Comparison of ENCODE assay signal across 1 cellular context in the genomic region with DNA sequence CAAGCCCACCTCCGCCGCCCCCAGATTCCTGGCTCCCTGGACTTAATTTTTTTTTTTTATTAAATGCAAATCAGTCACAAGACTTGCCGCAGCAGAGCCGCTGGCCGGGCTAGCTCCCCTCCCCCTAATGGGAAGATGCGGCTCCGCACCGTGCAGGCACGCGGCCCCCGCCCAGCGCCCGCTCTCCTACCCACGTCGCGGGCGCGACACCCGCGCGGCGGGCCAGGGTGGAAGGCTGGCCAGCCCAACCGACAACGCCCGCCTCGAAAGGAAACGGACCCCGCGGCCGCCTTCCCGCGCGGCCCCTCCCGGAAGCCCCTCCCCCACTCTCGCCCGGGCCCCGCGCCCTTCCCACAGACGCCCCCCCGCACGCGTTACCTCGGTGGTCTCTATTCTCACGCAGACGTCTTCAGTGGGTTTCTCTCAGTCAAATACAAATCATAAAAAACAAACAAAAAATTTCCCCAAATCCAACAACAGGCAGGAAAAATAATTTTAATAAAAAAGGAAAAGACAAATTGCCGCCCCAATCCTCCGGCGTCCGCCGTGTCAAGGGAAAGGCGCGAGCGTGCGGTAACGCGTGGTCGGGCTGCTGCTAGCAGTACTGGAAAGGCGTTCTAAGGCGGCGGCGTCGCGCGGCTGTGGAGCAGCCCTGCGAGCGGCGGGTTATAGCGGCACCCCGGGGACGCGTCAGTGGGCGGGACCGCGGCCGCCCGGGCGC.
TF ChIP-seq lines count a peak whose summit lies in the region.

A gene (minus strand): TSS at position 643 of the 721 bp plus-strand sequence. CDS start 1,480 bp downstream, outside the sequence.

TF ChIP-seq in HepG2, 621 proteins besides CTCF, POLR2A, EP300 and RAD21 (continued from another document and continues in another):
- TF ChIP-seq, protein P1, sequence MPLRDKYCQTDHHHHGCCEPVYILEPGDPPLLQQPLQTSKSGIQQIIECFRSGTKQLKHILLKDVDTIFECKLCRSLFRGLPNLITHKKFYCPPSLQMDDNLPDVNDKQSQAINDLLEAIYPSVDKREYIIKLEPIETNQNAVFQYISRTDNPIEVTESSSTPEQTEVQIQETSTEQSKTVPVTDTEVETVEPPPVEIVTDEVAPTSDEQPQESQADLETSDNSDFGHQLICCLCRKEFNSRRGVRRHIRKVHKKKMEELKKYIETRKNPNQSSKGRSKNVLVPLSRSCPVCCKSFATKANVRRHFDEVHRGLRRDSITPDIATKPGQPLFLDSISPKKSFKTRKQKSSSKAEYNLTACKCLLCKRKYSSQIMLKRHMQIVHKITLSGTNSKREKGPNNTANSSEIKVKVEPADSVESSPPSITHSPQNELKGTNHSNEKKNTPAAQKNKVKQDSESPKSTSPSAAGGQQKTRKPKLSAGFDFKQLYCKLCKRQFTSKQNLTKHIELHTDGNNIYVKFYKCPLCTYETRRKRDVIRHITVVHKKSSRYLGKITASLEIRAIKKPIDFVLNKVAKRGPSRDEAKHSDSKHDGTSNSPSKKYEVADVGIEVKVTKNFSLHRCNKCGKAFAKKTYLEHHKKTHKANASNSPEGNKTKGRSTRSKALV (CRISPR knock-in tag; IDR thresholded peaks at IDR 0.05): peak; percentile 79; the same call in 1 of the 2 replicates
- TF ChIP-seq ZFP82 (CRISPR knock-in tag; IDR thresholded peaks at IDR 0.05; ENCODE audit: borderline replicate concordance) (no peak), SIN3A (IDR thresholded peaks at IDR 0.05; ENCODE audit: borderline replicate concordance, low read depth, low read length) (peak; percentile 96), ZSCAN12 (CRISPR knock-in tag; IDR thresholded peaks at IDR 0.05) (peak; percentile 98), PITX1 (CRISPR knock-in tag; IDR thresholded peaks at IDR 0.05) (0 out of 2 replicates have a peak, but pooled peaks have one; percentile 39), ZFP62 (CRISPR knock-in tag; IDR thresholded peaks at IDR 0.05) (peak; percentile 87; the same call in 1 of the 2 replicates), ZNF501 (CRISPR knock-in tag; IDR thresholded peaks at IDR 0.05) (no peak), KAT2B (IDR thresholded peaks at IDR 0.05; ENCODE audit: borderline replicate concordance, low read depth, low read length) (no peak), FOXK1 (CRISPR knock-in tag; IDR thresholded peaks at IDR 0.05; ENCODE audit: borderline replicate concordance, low read depth) (peak; percentile 92), MED13 (CRISPR knock-in tag; IDR thresholded peaks at IDR 0.05) (peak; percentile 95; the same call in 1 of the 2 replicates), KLF16 (CRISPR knock-in tag; IDR thresholded peaks at IDR 0.05) (peak in 1 of 2 experiments; percentile 95; a peak in 2 of 4 replicates), POLR2AphosphoS2 (IDR thresholded peaks at IDR 0.05; ENCODE audit: low read depth, low read length) (peak; percentile 98), ZNF121 (CRISPR knock-in tag; IDR thresholded peaks at IDR 0.05) (peak; percentile 24; the same call in 1 of the 2 replicates), HOXA3 (CRISPR knock-in tag; IDR thresholded peaks at IDR 0.05) (peak; percentile 77), ZNF234 (CRISPR knock-in tag; conservative IDR thresholded peaks at IDR 0.05) (no peak), ZNF749 (CRISPR knock-in tag; IDR thresholded peaks at IDR 0.05; ENCODE audit: borderline replicate concordance) (peak; percentile 92), ZZZ3 (CRISPR knock-in tag; IDR thresholded peaks at IDR 0.05; ENCODE audit: borderline replicate concordance) (peak; percentile 75; the same call in 1 of the 2 replicates), MAFK (conservative IDR thresholded peaks at IDR 0.05 in 1 of 2, IDR thresholded peaks at IDR 0.05 in 1 of 2; ENCODE audit: low read length in 2 of 2) (no peak), MEF2D (CRISPR knock-in tag; IDR thresholded peaks at IDR 0.05) (no peak; the same call in 1 of the 2 replicates), KAT8 (CRISPR knock-in tag; IDR thresholded peaks at IDR 0.05) (peak; percentile 83), ATF1 (CRISPR knock-in tag; IDR thresholded peaks at IDR 0.05) (no peak), TP53 (CRISPR knock-in tag; conservative IDR thresholded peaks at IDR 0.05) (0 out of 2 replicates have a peak, but pooled peaks have one; percentile 31), ZNF747 (CRISPR knock-in tag; IDR thresholded peaks at IDR 0.05; ENCODE audit: borderline replicate concordance) (0 out of 2 replicates have a peak, but pooled peaks have one; percentile 17), GPN1 (CRISPR knock-in tag; IDR thresholded peaks at IDR 0.05; ENCODE audit: borderline replicate concordance) (peak; percentile 82; the same call in 1 of the 2 replicates), HNF4A (CRISPR knock-in tag; IDR thresholded peaks at IDR 0.05) (peak; percentile 29), NFKBIZ (CRISPR knock-in tag; IDR thresholded peaks at IDR 0.05) (no peak), CBX1 (IDR thresholded peaks at IDR 0.05; ENCODE audit: low read depth) (peak; percentile 98), PCBP1 (IDR thresholded peaks at IDR 0.05; ENCODE audit: borderline replicate concordance, low read depth, low read length) (peak; percentile 4; the same call in 1 of the 2 replicates)
- TF ChIP-seq, protein P2, sequence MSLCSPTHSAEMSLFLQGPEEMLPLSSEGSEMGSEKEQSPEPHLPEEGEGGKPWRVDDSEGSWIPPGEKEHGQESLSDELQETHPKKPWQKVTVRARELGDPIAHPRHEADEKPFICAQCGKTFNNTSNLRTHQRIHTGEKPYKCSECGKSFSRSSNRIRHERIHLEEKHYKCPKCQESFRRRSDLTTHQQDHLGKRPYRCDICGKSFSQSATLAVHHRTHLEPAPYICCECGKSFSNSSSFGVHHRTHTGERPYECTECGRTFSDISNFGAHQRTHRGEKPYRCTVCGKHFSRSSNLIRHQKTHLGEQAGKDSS (CRISPR knock-in tag; IDR thresholded peaks at IDR 0.05; ENCODE audit: borderline replicate concordance, low read depth): peak; percentile 68; the same call in 1 of the 2 replicates
- TF ChIP-seq, protein P3, sequence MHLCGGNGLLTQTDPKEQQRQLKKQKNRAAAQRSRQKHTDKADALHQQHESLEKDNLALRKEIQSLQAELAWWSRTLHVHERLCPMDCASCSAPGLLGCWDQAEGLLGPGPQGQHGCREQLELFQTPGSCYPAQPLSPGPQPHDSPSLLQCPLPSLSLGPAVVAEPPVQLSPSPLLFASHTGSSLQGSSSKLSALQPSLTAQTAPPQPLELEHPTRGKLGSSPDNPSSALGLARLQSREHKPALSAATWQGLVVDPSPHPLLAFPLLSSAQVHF (CRISPR knock-in tag; IDR thresholded peaks at IDR 0.05): peak; percentile 71; the same call in 1 of the 2 replicates
- TF ChIP-seq, protein P4, sequence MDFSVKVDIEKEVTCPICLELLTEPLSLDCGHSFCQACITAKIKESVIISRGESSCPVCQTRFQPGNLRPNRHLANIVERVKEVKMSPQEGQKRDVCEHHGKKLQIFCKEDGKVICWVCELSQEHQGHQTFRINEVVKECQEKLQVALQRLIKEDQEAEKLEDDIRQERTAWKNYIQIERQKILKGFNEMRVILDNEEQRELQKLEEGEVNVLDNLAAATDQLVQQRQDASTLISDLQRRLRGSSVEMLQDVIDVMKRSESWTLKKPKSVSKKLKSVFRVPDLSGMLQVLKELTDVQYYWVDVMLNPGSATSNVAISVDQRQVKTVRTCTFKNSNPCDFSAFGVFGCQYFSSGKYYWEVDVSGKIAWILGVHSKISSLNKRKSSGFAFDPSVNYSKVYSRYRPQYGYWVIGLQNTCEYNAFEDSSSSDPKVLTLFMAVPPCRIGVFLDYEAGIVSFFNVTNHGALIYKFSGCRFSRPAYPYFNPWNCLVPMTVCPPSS (IDR thresholded peaks at IDR 0.05): no peak
- TF ChIP-seq, protein P5, sequence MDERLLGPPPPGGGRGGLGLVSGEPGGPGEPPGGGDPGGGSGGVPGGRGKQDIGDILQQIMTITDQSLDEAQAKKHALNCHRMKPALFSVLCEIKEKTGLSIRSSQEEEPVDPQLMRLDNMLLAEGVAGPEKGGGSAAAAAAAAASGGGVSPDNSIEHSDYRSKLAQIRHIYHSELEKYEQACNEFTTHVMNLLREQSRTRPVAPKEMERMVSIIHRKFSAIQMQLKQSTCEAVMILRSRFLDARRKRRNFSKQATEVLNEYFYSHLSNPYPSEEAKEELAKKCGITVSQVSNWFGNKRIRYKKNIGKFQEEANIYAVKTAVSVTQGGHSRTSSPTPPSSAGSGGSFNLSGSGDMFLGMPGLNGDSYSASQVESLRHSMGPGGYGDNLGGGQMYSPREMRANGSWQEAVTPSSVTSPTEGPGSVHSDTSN (CRISPR knock-in tag; IDR thresholded peaks at IDR 0.05): no peak
- TF ChIP-seq, protein P6, sequence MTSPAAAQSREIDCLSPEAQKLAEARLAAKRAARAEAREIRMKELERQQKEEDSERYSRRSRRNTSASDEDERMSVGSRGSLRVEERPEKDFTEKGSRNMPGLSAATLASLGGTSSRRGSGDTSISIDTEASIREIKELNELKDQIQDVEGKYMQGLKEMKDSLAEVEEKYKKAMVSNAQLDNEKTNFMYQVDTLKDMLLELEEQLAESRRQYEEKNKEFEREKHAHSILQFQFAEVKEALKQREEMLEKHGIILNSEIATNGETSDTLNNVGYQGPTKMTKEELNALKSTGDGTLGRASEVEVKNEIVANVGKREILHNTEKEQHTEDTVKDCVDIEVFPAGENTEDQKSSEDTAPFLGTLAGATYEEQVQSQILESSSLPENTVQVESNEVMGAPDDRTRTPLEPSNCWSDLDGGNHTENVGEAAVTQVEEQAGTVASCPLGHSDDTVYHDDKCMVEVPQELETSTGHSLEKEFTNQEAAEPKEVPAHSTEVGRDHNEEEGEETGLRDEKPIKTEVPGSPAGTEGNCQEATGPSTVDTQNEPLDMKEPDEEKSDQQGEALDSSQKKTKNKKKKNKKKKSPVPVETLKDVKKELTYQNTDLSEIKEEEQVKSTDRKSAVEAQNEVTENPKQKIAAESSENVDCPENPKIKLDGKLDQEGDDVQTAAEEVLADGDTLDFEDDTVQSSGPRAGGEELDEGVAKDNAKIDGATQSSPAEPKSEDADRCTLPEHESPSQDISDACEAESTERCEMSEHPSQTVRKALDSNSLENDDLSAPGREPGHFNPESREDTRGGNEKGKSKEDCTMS (CRISPR knock-in tag; conservative IDR thresholded peaks at IDR 0.05): peak; percentile 73; the same call in 1 of the 2 replicates
- TF ChIP-seq, protein P7, sequence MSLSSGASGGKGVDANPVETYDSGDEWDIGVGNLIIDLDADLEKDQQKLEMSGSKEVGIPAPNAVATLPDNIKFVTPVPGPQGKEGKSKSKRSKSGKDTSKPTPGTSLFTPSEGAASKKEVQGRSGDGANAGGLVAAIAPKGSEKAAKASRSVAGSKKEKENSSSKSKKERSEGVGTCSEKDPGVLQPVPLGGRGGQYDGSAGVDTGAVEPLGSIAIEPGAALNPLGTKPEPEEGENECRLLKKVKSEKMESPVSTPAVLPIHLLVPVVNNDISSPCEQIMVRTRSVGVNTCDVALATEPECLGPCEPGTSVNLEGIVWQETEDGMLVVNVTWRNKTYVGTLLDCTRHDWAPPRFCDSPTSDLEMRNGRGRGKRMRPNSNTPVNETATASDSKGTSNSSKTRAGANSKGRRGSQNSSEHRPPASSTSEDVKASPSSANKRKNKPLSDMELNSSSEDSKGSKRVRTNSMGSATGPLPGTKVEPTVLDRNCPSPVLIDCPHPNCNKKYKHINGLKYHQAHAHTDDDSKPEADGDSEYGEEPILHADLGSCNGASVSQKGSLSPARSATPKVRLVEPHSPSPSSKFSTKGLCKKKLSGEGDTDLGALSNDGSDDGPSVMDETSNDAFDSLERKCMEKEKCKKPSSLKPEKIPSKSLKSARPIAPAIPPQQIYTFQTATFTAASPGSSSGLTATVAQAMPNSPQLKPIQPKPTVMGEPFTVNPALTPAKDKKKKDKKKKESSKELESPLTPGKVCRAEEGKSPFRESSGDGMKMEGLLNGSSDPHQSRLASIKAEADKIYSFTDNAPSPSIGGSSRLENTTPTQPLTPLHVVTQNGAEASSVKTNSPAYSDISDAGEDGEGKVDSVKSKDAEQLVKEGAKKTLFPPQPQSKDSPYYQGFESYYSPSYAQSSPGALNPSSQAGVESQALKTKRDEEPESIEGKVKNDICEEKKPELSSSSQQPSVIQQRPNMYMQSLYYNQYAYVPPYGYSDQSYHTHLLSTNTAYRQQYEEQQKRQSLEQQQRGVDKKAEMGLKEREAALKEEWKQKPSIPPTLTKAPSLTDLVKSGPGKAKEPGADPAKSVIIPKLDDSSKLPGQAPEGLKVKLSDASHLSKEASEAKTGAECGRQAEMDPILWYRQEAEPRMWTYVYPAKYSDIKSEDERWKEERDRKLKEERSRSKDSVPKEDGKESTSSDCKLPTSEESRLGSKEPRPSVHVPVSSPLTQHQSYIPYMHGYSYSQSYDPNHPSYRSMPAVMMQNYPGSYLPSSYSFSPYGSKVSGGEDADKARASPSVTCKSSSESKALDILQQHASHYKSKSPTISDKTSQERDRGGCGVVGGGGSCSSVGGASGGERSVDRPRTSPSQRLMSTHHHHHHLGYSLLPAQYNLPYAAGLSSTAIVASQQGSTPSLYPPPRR (CRISPR knock-in tag; IDR thresholded peaks at IDR 0.05; ENCODE audit: borderline replicate concordance): peak; percentile 65; the same call in 1 of the 2 replicates
- TF ChIP-seq, protein P8, sequence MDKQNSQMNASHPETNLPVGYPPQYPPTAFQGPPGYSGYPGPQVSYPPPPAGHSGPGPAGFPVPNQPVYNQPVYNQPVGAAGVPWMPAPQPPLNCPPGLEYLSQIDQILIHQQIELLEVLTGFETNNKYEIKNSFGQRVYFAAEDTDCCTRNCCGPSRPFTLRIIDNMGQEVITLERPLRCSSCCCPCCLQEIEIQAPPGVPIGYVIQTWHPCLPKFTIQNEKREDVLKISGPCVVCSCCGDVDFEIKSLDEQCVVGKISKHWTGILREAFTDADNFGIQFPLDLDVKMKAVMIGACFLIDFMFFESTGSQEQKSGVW (CRISPR knock-in tag; IDR thresholded peaks at IDR 0.05; ENCODE audit: borderline replicate concordance): no peak
- TF ChIP-seq, protein P9, sequence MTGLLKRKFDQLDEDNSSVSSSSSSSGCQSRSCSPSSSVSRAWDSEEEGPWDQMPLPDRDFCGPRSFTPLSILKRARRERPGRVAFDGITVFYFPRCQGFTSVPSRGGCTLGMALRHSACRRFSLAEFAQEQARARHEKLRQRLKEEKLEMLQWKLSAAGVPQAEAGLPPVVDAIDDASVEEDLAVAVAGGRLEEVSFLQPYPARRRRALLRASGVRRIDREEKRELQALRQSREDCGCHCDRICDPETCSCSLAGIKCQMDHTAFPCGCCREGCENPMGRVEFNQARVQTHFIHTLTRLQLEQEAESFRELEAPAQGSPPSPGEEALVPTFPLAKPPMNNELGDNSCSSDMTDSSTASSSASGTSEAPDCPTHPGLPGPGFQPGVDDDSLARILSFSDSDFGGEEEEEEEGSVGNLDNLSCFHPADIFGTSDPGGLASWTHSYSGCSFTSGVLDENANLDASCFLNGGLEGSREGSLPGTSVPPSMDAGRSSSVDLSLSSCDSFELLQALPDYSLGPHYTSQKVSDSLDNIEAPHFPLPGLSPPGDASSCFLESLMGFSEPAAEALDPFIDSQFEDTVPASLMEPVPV (CRISPR knock-in tag; IDR thresholded peaks at IDR 0.05): peak; percentile 89
- TF ChIP-seq, protein P10, sequence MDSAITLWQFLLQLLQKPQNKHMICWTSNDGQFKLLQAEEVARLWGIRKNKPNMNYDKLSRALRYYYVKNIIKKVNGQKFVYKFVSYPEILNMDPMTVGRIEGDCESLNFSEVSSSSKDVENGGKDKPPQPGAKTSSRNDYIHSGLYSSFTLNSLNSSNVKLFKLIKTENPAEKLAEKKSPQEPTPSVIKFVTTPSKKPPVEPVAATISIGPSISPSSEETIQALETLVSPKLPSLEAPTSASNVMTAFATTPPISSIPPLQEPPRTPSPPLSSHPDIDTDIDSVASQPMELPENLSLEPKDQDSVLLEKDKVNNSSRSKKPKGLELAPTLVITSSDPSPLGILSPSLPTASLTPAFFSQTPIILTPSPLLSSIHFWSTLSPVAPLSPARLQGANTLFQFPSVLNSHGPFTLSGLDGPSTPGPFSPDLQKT (CRISPR knock-in tag; IDR thresholded peaks at IDR 0.05; ENCODE audit: borderline replicate concordance): 0 out of 2 replicates have a peak, but pooled peaks have one; percentile 28
